Comparison of ENCODE assay signal across 11 cellular contexts in the genomic region with DNA sequence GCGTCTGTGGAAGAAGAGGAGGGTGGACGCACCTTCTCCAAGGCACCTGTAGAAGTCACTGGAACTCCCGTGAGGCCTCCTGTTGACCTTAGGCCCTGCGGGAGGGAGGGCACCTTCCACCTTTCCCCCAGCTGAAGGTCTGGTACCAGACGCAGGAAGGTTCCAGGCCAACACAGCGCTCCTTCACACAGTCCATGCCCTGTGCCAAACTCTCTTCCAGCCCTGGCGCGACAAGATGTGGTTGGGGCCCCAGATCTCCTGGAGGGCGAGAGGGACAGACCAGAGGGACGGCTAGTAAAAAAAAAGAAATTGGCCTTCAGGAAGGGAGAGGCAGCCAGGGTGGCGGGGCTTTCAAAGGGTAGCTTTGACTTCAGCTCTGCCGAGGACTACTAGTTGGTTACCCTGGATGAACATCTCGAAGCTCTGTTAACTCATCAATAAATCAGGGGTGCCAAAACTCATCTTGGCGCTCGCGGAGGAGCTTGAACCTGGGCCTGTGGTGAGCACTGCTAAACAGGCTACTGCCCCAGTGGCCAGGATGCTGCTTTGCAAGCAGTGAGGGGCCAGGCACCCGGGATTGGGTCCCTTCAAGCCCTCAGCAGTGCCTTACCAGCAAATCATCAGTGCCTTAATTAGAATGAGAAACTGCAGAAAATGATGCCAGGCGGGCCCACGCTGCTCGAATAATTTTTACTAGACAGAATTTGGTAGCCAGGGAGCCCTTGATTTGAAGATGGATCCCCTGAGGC. TPM values are rescaled to one million over a fixed set of nuclear protein-coding genes. Genes with fewer than 3 reads are reported as not detected.
DNase-seq lines count a peak whose midpoint lies in the region; ATAC-seq and TF ChIP-seq lines count a peak whose summit lies in the region.
"Had no signal": no experiment of that assay in that cellular context is flagged by ENCODE, and none has a peak within 500 bp of the region (broad histone marks: within the 10 kb centered on the region; RNA-seq: fewer than 3 reads in every experiment).

No MANE protein-coding gene starts in this region.

- H3K4me1 Mint-ChIP-seq in CD4-positive, alpha-beta memory T cell, result peaks cover 0 to 23% (median 5%) of the 10 kb centered on the region in 4 donors
- H3K4me1 Mint-ChIP-seq in naive thymus-derived CD8-positive, alpha-beta T cell, result peaks cover 5 to 26% (median 13%) of the 10 kb centered on the region in 4 donors

- peaks cover 26 to 32% of the 10 kb centered on the region in 2 donors for H3K27me3 Mint-ChIP-seq in CD4-positive, alpha-beta memory T cell
- H3K27me3 Mint-ChIP-seq in naive thymus-derived CD8-positive, alpha-beta T cell, result peaks cover 15 to 39% (median 31%) of the 10 kb centered on the region in 5 donors

- peaks cover 7% of the 10 kb centered on the region for H3K36me3 ChIP-seq in CD4-positive, alpha-beta memory T cell (ENCODE audit: insufficient read depth, low read length)
- peaks cover 31% of the 10 kb centered on the region for H3K36me3 ChIP-seq in MG63

- POLR2A ChIA-PET in CD4-positive, alpha-beta memory T cell (lab: Charles Lee; ENCODE audit: partially characterized antibody), result interaction anchor here (0.6 to 1.4 kb wide), 2 partner anchors 51 to 72 kb away, joined by 3 read pairs; a partner anchor contains a TSS
- POLR2A ChIA-PET in naive thymus-derived CD8-positive, alpha-beta T cell (lab: Charles Lee), result interaction anchor here (0.8 to 1.2 kb wide), 3 partner anchors 20 to 61 kb away, joined by 3 to 4 read pairs (median 3); a partner anchor contains a TSS
- POLR2A ChIA-PET in HEK293T (lab: Yijun Ruan, JAX), result interaction anchor here (0.6 to 1.1 kb wide), 2 partner anchors 11 to 20 kb away, joined by 3 read pairs; no protein-coding TSS in a partner anchor

- CTCF ChIA-PET in CD4-positive, alpha-beta memory T cell (lab: Charles Lee; ENCODE audit: partially characterized antibody), result interaction anchor here (1.4 to 1.8 kb wide), 3 partner anchors 9 to 30 kb away, joined by 4 to 5 read pairs (median 4); a partner anchor contains a TSS
- CTCF ChIA-PET in HEK293T (lab: Yijun Ruan, JAX), result interaction anchor here (0.7 to 1.3 kb wide), 4 partner anchors 9 to 41 kb away, joined by 3 to 5 read pairs (median 4); a partner anchor contains a TSS

- H3K9me3 Mint-ChIP-seq in CD4-positive, alpha-beta memory T cell, result peaks cover 0 to 5% (median 0%) of the 10 kb centered on the region in 8 donors
- H3K9me3 Mint-ChIP-seq in naive thymus-derived CD8-positive, alpha-beta T cell, result no peaks in the 10 kb centered on the region

- peaks cover 26% of the 10 kb centered on the region for H3K27me3 ChIP-seq in CD4-positive, alpha-beta memory T cell (ENCODE audit: insufficient read depth, low read length)
- H3K27me3 ChIP-seq in MG63, result peaks cover 51% of the 10 kb centered on the region

- H3K27ac ChIP-seq in CD4-positive, alpha-beta memory T cell (ENCODE audit: low read depth, low read length), result no peak overlapping the region

- no peaks in the 10 kb centered on the region for H3K9me3 ChIP-seq in CD4-positive, alpha-beta memory T cell (ENCODE audit: control insufficient read depth in 1 of 2, low read length in 2 of 2)
- no peaks in the 10 kb centered on the region for H3K9me3 ChIP-seq in MG63

- no peak for DNase-seq in CD4-positive, alpha-beta memory T cell
- DNase-seq in MG63 (peak; percentile 57), ecto neural progenitor cell (ENCODE audit: low spot score) (peak; percentile 48), hepatic stellate cell (ENCODE audit: low spot score) (no peak), HEK293T (ENCODE audit: extremely low spot score) (no peak)
- no peak for DNase-seq in naive thymus-derived CD8-positive, alpha-beta T cell
- no peak for DNase-seq in central memory CD4-positive, alpha-beta T cell
- DNase-seq: KBM-7 had no signal

- peaks cover 25 to 28% of the 10 kb centered on the region in 2 donors for H3K36me3 Mint-ChIP-seq in CD4-positive, alpha-beta memory T cell
- peaks cover 0 to 31% (median 6%) of the 10 kb centered on the region in 3 donors for H3K36me3 Mint-ChIP-seq in naive thymus-derived CD8-positive, alpha-beta T cell

- no peak overlapping the region for H3K4me3 ChIP-seq in CD4-positive, alpha-beta memory T cell (ENCODE audit: low read length in 2 of 2)
- peak overlapping the region; percentile 40; the same call in 1 of the 2 replicates for H3K4me3 ChIP-seq in MG63

- peaks cover 18% of the 10 kb centered on the region for H3K4me1 ChIP-seq in CD4-positive, alpha-beta memory T cell (ENCODE audit: insufficient read depth, low read length)

- intact Hi-C loops in CD4-positive, alpha-beta memory T cell (cut with micrococcal nuclease), result no loop called here

- peak overlapping the region in 7 of 8 donors; percentile 8 to 67 (median 49) for H3K4me3 Mint-ChIP-seq in CD4-positive, alpha-beta memory T cell
- H3K4me3 Mint-ChIP-seq in naive thymus-derived CD8-positive, alpha-beta T cell, result peak overlapping the region; percentile 36 to 71 (median 60)

- ATAC-seq in naive thymus-derived CD8-positive, alpha-beta T cell, result no peak
- no peak for ATAC-seq in HG03280 (IDR thresholded peaks at IDR 0.05; ENCODE audit: unreplicated experiment)

- H3K27ac Mint-ChIP-seq in CD4-positive, alpha-beta memory T cell, result peak overlapping the region in 1 of 7 donors; percentile 52
- H3K27ac Mint-ChIP-seq in naive thymus-derived CD8-positive, alpha-beta T cell, result no peak overlapping the region

TF ChIP-seq in HEK293T, 16 proteins besides CTCF, POLR2A, EP300 and RAD21:
- TF ChIP-seq ARNT (IDR thresholded peaks at IDR 0.05), result no peak
- TF ChIP-seq L3MBTL2 (conservative IDR thresholded peaks at IDR 0.05), result no peak
- no peak for TF ChIP-seq TARDBP (IDR thresholded peaks at IDR 0.05)
- TF ChIP-seq ELF4 (IDR thresholded peaks at IDR 0.05), result no peak
- TF ChIP-seq FOXK2 (IDR thresholded peaks at IDR 0.05), result no peak
- no peak for TF ChIP-seq FOXA1 (IDR thresholded peaks at IDR 0.05)
- no peak for TF ChIP-seq FOXM1 (IDR thresholded peaks at IDR 0.05; ENCODE audit: borderline replicate concordance)
- TF ChIP-seq BHLHE40 (IDR thresholded peaks at IDR 0.05; ENCODE audit: borderline replicate concordance), result no peak

RNA-seq across cellular contexts. Expression of a gene that starts 14.9 kb away (rescaled TPM):
- 10 to 100 TPM; 23.7 to 25.6 TPM for total RNA-seq in CD4-positive, alpha-beta memory T cell
- 10 to 100 TPM in 1 of 2 donors, 1 to 10 TPM in 1; 4.2 to 10.1 TPM for polyA plus RNA-seq in CD4-positive, alpha-beta memory T cell
- 52.9 and 92.6 TPM in 2 replicates for total RNA-seq in MG63 (2014; rRNA removed; shearing (Covaris generic); ENCODE audit: low replicate concordance)
- total RNA-seq in naive thymus-derived CD8-positive, alpha-beta T cell, result 10 to 100 TPM; 23.8 to 24.1 TPM
- 10 to 100 TPM in 1 of 3 donors, 1 to 10 TPM in 2; 5.2 to 13.5 (median 6.3) TPM for polyA plus RNA-seq in naive thymus-derived CD8-positive, alpha-beta T cell

RNA-seq across cellular contexts. Expression of a gene that starts 28.0 kb away (rescaled TPM):
- total RNA-seq in CD4-positive, alpha-beta memory T cell, result not detected
- not detected for polyA plus RNA-seq in CD4-positive, alpha-beta memory T cell
- total RNA-seq in MG63 (2014; rRNA removed; shearing (Covaris generic); ENCODE audit: low replicate concordance), result 0.20 TPM in 1 of 2 replicates, not detected in the other
- not detected for total RNA-seq in naive thymus-derived CD8-positive, alpha-beta T cell
- not detected for polyA plus RNA-seq in naive thymus-derived CD8-positive, alpha-beta T cell
- total RNA-seq: bronchial epithelial cell, lung microvascular endothelial cell had no signal

RNA-seq across cellular contexts. Expression of a gene that starts 32.9 kb away (rescaled TPM):
- 10 to 100 TPM; 12.7 to 15.0 TPM for total RNA-seq in CD4-positive, alpha-beta memory T cell
- 1 to 10 TPM; 8.0 to 8.3 TPM for polyA plus RNA-seq in CD4-positive, alpha-beta memory T cell
- total RNA-seq in MG63 (2014; rRNA removed; shearing (Covaris generic); ENCODE audit: low replicate concordance), result 24.4 and 35.2 TPM in 2 replicates
- 10 to 100 TPM; 11.4 to 14.4 TPM for total RNA-seq in naive thymus-derived CD8-positive, alpha-beta T cell
- polyA plus RNA-seq in naive thymus-derived CD8-positive, alpha-beta T cell, result 1 to 10 TPM; 2.7 to 4.1 (median 3.6) TPM

RNA-seq across cellular contexts. Expression of a gene that starts 40.9 kb away (rescaled TPM):
- 10 to 100 TPM; 20.7 to 20.9 TPM for total RNA-seq in CD4-positive, alpha-beta memory T cell
- polyA plus RNA-seq in CD4-positive, alpha-beta memory T cell, result 10 to 100 TPM; 41.6 to 65.3 TPM
- total RNA-seq in MG63 (2014; rRNA removed; shearing (Covaris generic); ENCODE audit: low replicate concordance), result 386 and 631 TPM in 2 replicates
- 10 to 100 TPM; 18.0 to 18.3 TPM for total RNA-seq in naive thymus-derived CD8-positive, alpha-beta T cell
- 10 to 100 TPM; 31.9 to 40.1 (median 39.0) TPM for polyA plus RNA-seq in naive thymus-derived CD8-positive, alpha-beta T cell

RNA-seq across cellular contexts. Expression of a gene that starts 44.2 kb away (rescaled TPM):
- not detected for total RNA-seq in CD4-positive, alpha-beta memory T cell
- polyA plus RNA-seq in CD4-positive, alpha-beta memory T cell, result not detected
- total RNA-seq in MG63 (2014; rRNA removed; shearing (Covaris generic); ENCODE audit: low replicate concordance), result not detected in 2 replicates
- not detected for total RNA-seq in naive thymus-derived CD8-positive, alpha-beta T cell
- not detected for polyA plus RNA-seq in naive thymus-derived CD8-positive, alpha-beta T cell
- total RNA-seq: bronchial epithelial cell, lung microvascular endothelial cell had no signal

Comparison
In these comparisons a context has a peak if more than half of its experiments do, and no peak if none do; other contexts are left out.
1. DNase-seq: peak in MG63 (single experiment) and ecto neural progenitor cell (single experiment); none in CD4-positive, alpha-beta memory T cell (0 of 5), naive thymus-derived CD8-positive, alpha-beta T cell (0 of 10), central memory CD4-positive, alpha-beta T cell (single experiment), hepatic stellate cell (single experiment) and HEK293T (single experiment).